ENCODE assay signal across 16 cellular contexts in the genomic region with DNA sequence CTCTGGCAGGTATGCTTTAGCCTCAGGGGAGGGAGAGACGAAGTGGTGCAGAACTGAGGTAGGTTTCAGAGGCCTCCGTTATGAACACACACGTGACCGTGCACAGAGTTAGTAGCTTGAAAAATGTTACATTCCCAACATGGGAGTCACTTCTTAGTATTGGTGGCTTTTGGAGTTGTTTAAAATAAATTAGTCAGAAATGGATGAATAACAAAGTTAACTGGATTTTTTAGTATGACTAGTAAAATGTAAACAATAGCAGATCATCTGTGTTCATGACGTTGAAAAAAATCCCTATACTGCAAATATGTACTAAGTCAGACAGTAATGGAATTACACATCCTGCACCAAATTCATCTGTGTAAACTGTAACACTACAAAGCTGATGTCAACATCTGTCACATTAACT.
DNase-seq lines count a peak whose midpoint lies in the region; ATAC-seq, FAIRE-seq and TF ChIP-seq lines count a peak whose summit lies in the region.
"Had no signal": no experiment of that assay in that cellular context is flagged by ENCODE, and none has a peak within 500 bp of the region (broad histone marks: within the 10 kb centered on the region; RNA-seq: fewer than 3 reads in every experiment).

No MANE protein-coding gene starts in this region.

- peaks cover 9% of the 10 kb centered on the region for H3K9me3 Mint-ChIP-seq in neural progenitor cell

- DNase-seq in HS-5 (ENCODE audit: low read depth) = peak; percentile 84
- peak; percentile 74 for DNase-seq in bronchial epithelial cell (ENCODE audit: low read depth)
- DNase-seq in hepatocyte (ENCODE audit: low spot score) = no peak
- DNase-seq in islet precursor cell = no peak
- DNase-seq in neural progenitor cell (ENCODE audit: low spot score) = no peak
- DNase-seq in kidney glomerular epithelial cell (lab: John Stamatoyannopoulos, UW) = no peak
- DNase-seq: ACHN; left ventricle myocardium superior; naive thymus-derived CD4-positive, alpha-beta T cell; NCI-H2107 had no signal

- H3K27ac ChIP-seq in ACC112 (ENCODE audit: low read depth, low read length) (peak overlapping the region; percentile 76), hepatocyte (peak overlapping the region; percentile 38), neural progenitor cell (no peak overlapping the region)
- H3K27ac ChIP-seq: cardiac muscle cell, thoracic aorta had no signal

- H3K4me1 Mint-ChIP-seq in neural progenitor cell = no peaks in the 10 kb centered on the region

- H3K4me2 ChIP-seq in hepatocyte (no peak overlapping the region), neural progenitor cell (no peak overlapping the region)

- no peak overlapping the region for H3K9ac ChIP-seq in neural progenitor cell

- H3K27me3 ChIP-seq in ACC112 (ENCODE audit: insufficient read depth, low read length) (no peaks in the 10 kb centered on the region), bronchial epithelial cell (ENCODE audit: control insufficient read depth, insufficient read depth, low read length) (no peaks in the 10 kb centered on the region), hepatocyte (no peaks in the 10 kb centered on the region), neural progenitor cell (no peaks in the 10 kb centered on the region)
- H3K27me3 ChIP-seq: cardiac muscle cell had no signal

- H3K9me2 ChIP-seq in hepatocyte (replicated peaks; ENCODE audit: insufficient read depth) = no peaks in the 10 kb centered on the region

- no peaks in the 10 kb centered on the region for H3K36me3 Mint-ChIP-seq in neural progenitor cell
- H3K36me3 Mint-ChIP-seq: naive thymus-derived CD4-positive, alpha-beta T cell had no signal

- no peak for TF ChIP-seq CTCF in bronchial epithelial cell (IDR thresholded peaks at IDR 0.05; ENCODE audit: insufficient read depth, low read length, severe bottlenecking)
- no peak for TF ChIP-seq CTCF in hepatocyte (IDR thresholded peaks at IDR 0.05; ENCODE audit: poor library complexity)
- TF ChIP-seq CTCF in neural progenitor cell (IDR thresholded peaks at IDR 0.05) = no peak

- H3F3A ChIP-seq in neural progenitor cell (ENCODE audit: low read depth) = no peaks in the 10 kb centered on the region

- no peaks in the 10 kb centered on the region for H3K79me2 ChIP-seq in ACC112 (ENCODE audit: control insufficient read depth, insufficient read depth, low read length, unreplicated experiment)
- H3K79me2 ChIP-seq in hepatocyte = no peaks in the 10 kb centered on the region
- no peaks in the 10 kb centered on the region for H3K79me2 ChIP-seq in neural progenitor cell (ENCODE audit: low read depth)

- no peak for ATAC-seq in HG03025 (IDR thresholded peaks at IDR 0.05; ENCODE audit: low FRiP score, unreplicated experiment)
- ATAC-seq: naive thymus-derived CD4-positive, alpha-beta T cell; Panc1 had no signal

- H3K4me3 Mint-ChIP-seq in neural progenitor cell = no peak overlapping the region
- H3K4me3 Mint-ChIP-seq: naive thymus-derived CD4-positive, alpha-beta T cell had no signal

- peaks cover 16% of the 10 kb centered on the region for H3K4me1 ChIP-seq in ACC112 (ENCODE audit: control insufficient read depth, insufficient read depth, low read length, unreplicated experiment)
- peaks cover 16% of the 10 kb centered on the region for H3K4me1 ChIP-seq in hepatocyte (ENCODE audit: insufficient read depth)
- peaks cover 10% of the 10 kb centered on the region for H3K4me1 ChIP-seq in neural progenitor cell

- H3K4me3 ChIP-seq in ACC112 (ENCODE audit: low read depth, low read length) (no peak overlapping the region), bronchial epithelial cell (ENCODE audit: low read depth, low read length) (no peak overlapping the region), hepatocyte (no peak overlapping the region), neural progenitor cell (no peak overlapping the region)
- H3K4me3 ChIP-seq: cardiac muscle cell, thoracic aorta had no signal

- no peak overlapping the region for H3K27ac Mint-ChIP-seq in neural progenitor cell
- H3K27ac Mint-ChIP-seq: naive thymus-derived CD4-positive, alpha-beta T cell had no signal

- H3K9me3 ChIP-seq in hepatocyte (ENCODE audit: low read depth) (no peaks in the 10 kb centered on the region), neural progenitor cell (ENCODE audit: low read depth) (no peaks in the 10 kb centered on the region)

- FAIRE-seq in bronchial epithelial cell (lab: Jason Lieb, UNC) = no peak
- FAIRE-seq: HepG2 had no signal

- no peaks in the 10 kb centered on the region for H4K20me1 ChIP-seq in hepatocyte (ENCODE audit: insufficient read depth, poor library complexity, severe bottlenecking)
- no peaks in the 10 kb centered on the region for H4K20me1 ChIP-seq in neural progenitor cell (ENCODE audit: low read depth)

- H2AFZ ChIP-seq in ACC112 (ENCODE audit: low read length, unreplicated experiment) (peak overlapping the region; percentile 3), hepatocyte (no peak overlapping the region), neural progenitor cell (replicated peaks) (no peak overlapping the region)

- peaks cover 2% of the 10 kb centered on the region for H3K27me3 Mint-ChIP-seq in neural progenitor cell (ENCODE audit: insufficient read depth, low read depth)

- WGBS in hepatocyte (ENCODE audit: low lambda C conversion rate, missing lambda C conversion rate) = 57% methylated on average over 5 of the region's 5 CpGs

- no peaks in the 10 kb centered on the region for H3K36me3 ChIP-seq in ACC112 (ENCODE audit: insufficient read depth, low read length)
- H3K36me3 ChIP-seq in bronchial epithelial cell (ENCODE audit: control insufficient read depth, insufficient read depth, low read length) = no peaks in the 10 kb centered on the region
- no peaks in the 10 kb centered on the region for H3K36me3 ChIP-seq in hepatocyte (replicated peaks; ENCODE audit: insufficient read depth, low read depth)
- no peaks in the 10 kb centered on the region for H3K36me3 ChIP-seq in neural progenitor cell
- H3K36me3 ChIP-seq: cardiac muscle cell, thoracic aorta had no signal

Comparison
In these comparisons a context has a peak if more than half of its experiments do, and no peak if none do; other contexts are left out.
1. DNase-seq: peak in HS-5 (single experiment) and bronchial epithelial cell (single experiment); none in hepatocyte (single experiment), islet precursor cell (single experiment), neural progenitor cell (single experiment) and kidney glomerular epithelial cell (single experiment).